ENCODE assay signal across 17 cellular contexts in the genomic region with DNA sequence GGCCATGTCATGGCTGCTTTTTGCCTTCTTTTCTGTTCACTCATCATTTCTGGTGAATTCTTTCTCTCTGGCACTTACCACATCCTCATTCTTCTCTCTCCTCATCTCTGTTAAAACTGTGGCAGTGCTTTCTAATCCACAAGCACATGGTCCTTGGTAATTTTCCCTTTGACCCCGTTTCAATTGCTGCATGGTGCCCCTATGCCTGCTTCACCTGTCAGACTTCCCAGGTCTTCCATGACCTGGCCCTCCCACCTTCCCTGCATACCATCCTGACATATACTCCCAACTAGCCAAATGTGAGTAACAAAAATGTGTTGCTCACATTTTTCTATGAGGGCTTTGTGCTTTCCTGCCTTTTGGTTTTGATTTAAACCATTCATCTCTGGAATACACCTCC.
A peak's percentile ranks its signal among the peaks of the same experiment; 100 is the strongest.
DNase-seq lines count a peak whose midpoint lies in the region; ATAC-seq and TF ChIP-seq lines count a peak whose summit lies in the region.
"Had no signal": no experiment of that assay in that cellular context is flagged by ENCODE, and none has a peak within 500 bp of the region (broad histone marks: within the 10 kb centered on the region; RNA-seq: fewer than 3 reads in every experiment).

No MANE protein-coding gene starts in this region.

- no peak overlapping the region for H2BK120ac ChIP-seq in trophoblast cell (ENCODE audit: insufficient read depth, low read length, poor library complexity)

- H4K12ac ChIP-seq in trophoblast cell (ENCODE audit: low read depth, low read length), result no peak overlapping the region

- H3K18ac ChIP-seq in trophoblast cell (ENCODE audit: low read length), result no peak overlapping the region

- no peak for DNase-seq in activated CD8-positive, alpha-beta memory T cell treated with anti-CD3 and anti-CD28 coated beads, Interleukin-2, amount 10 ng/mL, durations not matched to agents 7 days and 5 days
- no peak for DNase-seq in activated CD8-positive, alpha-beta memory T cell treated with anti-CD3 and anti-CD28 coated beads for 24 hours
- DNase-seq in SW480 (ENCODE audit: low spot score) (peak; percentile 26), trophoblast cell (peak; percentile 89 to 96), OCI-M1 (lab: John Stamatoyannopoulos, UW) (no peak), ureter (ENCODE audit: low spot score) (no peak), NCI-H1105 treated with DMSO at 0.1 percent for 48 hours (lab: John Stamatoyannopoulos, UW) (no peak), endothelial cell (ENCODE audit: low spot score) (no peak)
- DNase-seq: AML-193; CD4-positive, CD25-positive, alpha-beta regulatory T cell; DMS53; GF-D8; HCEC 1CT; HFFc6 had no signal

- H3K4me3 ChIP-seq in trophoblast cell (ENCODE audit: low read depth, low read length), result no peak overlapping the region
- H3K4me3 ChIP-seq: BLaER1 had no signal

- H3K14ac ChIP-seq in trophoblast cell (ENCODE audit: low read length), result no peak overlapping the region

- no peaks in the 10 kb centered on the region for H3K4me1 Mint-ChIP-seq in activated CD8-positive, alpha-beta memory T cell treated with anti-CD3 and anti-CD28 coated beads, Interleukin-2, amount 10 ng/mL, durations not matched to agents 7 days and 5 days
- H3K4me1 Mint-ChIP-seq in endothelial cell (ENCODE audit: unreplicated experiment), result no peaks in the 10 kb centered on the region
- H3K4me1 Mint-ChIP-seq: CD4-positive, CD25-positive, alpha-beta regulatory T cell had no signal

- no peak overlapping the region for H3K9ac ChIP-seq in trophoblast cell (ENCODE audit: low read length)
- H3K9ac ChIP-seq: BLaER1 had no signal

- H4K8ac ChIP-seq in trophoblast cell (ENCODE audit: low read depth, low read length), result no peak overlapping the region

- peaks cover 2% of the 10 kb centered on the region for H3K9me3 ChIP-seq in trophoblast cell (ENCODE audit: insufficient read depth, low read depth, low read length)
- H3K9me3 ChIP-seq: BLaER1 had no signal

- no peaks in the 10 kb centered on the region for H3K9me3 Mint-ChIP-seq in activated CD8-positive, alpha-beta memory T cell treated with anti-CD3 and anti-CD28 coated beads, Interleukin-2, amount 10 ng/mL, durations not matched to agents 7 days and 5 days (ENCODE audit: low read depth)
- H3K9me3 Mint-ChIP-seq in endothelial cell (ENCODE audit: unreplicated experiment), result no peaks in the 10 kb centered on the region
- H3K9me3 Mint-ChIP-seq: HFFc6 had no signal

- CTCF ChIA-PET in activated CD8-positive, alpha-beta memory T cell treated with anti-CD3 and anti-CD28 coated beads, Interleukin-2, amount 10 ng/mL, durations not matched to agents 7 days and 5 days (lab: Charles Lee), result no interaction called here

- H3K36me3 ChIP-seq in trophoblast cell (ENCODE audit: control insufficient read depth in 1 of 2, insufficient read depth in 2 of 2, low read length in 2 of 2), result no peaks in the 10 kb centered on the region
- H3K36me3 ChIP-seq: BLaER1 had no signal

- H3K27ac Mint-ChIP-seq in activated CD8-positive, alpha-beta memory T cell treated with anti-CD3 and anti-CD28 coated beads, Interleukin-2, amount 10 ng/mL, durations not matched to agents 7 days and 5 days, result peak overlapping the region; percentile 1
- H3K27ac Mint-ChIP-seq in endothelial cell (ENCODE audit: unreplicated experiment), result no peak overlapping the region
- H3K27ac Mint-ChIP-seq: CD4-positive, CD25-positive, alpha-beta regulatory T cell; HFFc6 had no signal

- H2AFZ ChIP-seq in trophoblast cell (ENCODE audit: insufficient read depth, low read length, poor library complexity), result no peak overlapping the region

- H2BK5ac ChIP-seq in trophoblast cell (ENCODE audit: low read depth, low read length, poor library complexity), result no peak overlapping the region

- H3K79me2 ChIP-seq in trophoblast cell (ENCODE audit: control insufficient read depth, insufficient read depth, low read length, poor library complexity), result no peaks in the 10 kb centered on the region

- no peaks in the 10 kb centered on the region for H3K36me3 Mint-ChIP-seq in activated CD8-positive, alpha-beta memory T cell treated with anti-CD3 and anti-CD28 coated beads, Interleukin-2, amount 10 ng/mL, durations not matched to agents 7 days and 5 days
- H3K36me3 Mint-ChIP-seq in endothelial cell (ENCODE audit: low read depth, unreplicated experiment), result no peaks in the 10 kb centered on the region
- H3K36me3 Mint-ChIP-seq: CD4-positive, CD25-positive, alpha-beta regulatory T cell had no signal

- no peak overlapping the region for H3K4ac ChIP-seq in trophoblast cell (ENCODE audit: low read depth, low read length)

- no peaks in the 10 kb centered on the region for H3K27me3 Mint-ChIP-seq in activated CD8-positive, alpha-beta memory T cell treated with anti-CD3 and anti-CD28 coated beads, Interleukin-2, amount 10 ng/mL, durations not matched to agents 7 days and 5 days
- no peaks in the 10 kb centered on the region for H3K27me3 Mint-ChIP-seq in endothelial cell (ENCODE audit: unreplicated experiment)

- no peak for ATAC-seq in activated CD8-positive, alpha-beta memory T cell treated with anti-CD3 and anti-CD28 coated beads, Interleukin-2, amount 10 ng/mL, durations not matched to agents 7 days and 5 days
- ATAC-seq: HepG2 had no signal

- H3K23ac ChIP-seq in trophoblast cell (ENCODE audit: low read length), result no peak overlapping the region

- H3K79me1 ChIP-seq in trophoblast cell (ENCODE audit: low read length), result no peaks in the 10 kb centered on the region

- WGBS in trophoblast cell (ENCODE audit: extremely low coverage, insufficient coverage, insufficient read length), result no CpG with 5 or more reads among the region's 1 CpG

- TF ChIP-seq CTCF in endothelial cell (IDR thresholded peaks at IDR 0.05; ENCODE audit: unreplicated experiment), result no peak

- H2BK12ac ChIP-seq in trophoblast cell (ENCODE audit: low read length), result no peak overlapping the region

- no peak overlapping the region for H2AK5ac ChIP-seq in trophoblast cell (ENCODE audit: low read length)

- no peak overlapping the region for H3K4me2 ChIP-seq in trophoblast cell (ENCODE audit: low read length)
- H3K4me2 ChIP-seq: BLaER1 had no signal

- H3K27ac ChIP-seq in trophoblast cell (ENCODE audit: low read depth, low read length), result no peak overlapping the region
- H3K27ac ChIP-seq: 22Rv1, BLaER1 had no signal

- no peak overlapping the region for H3K4me3 Mint-ChIP-seq in activated CD8-positive, alpha-beta memory T cell treated with anti-CD3 and anti-CD28 coated beads, Interleukin-2, amount 10 ng/mL, durations not matched to agents 7 days and 5 days
- no peak overlapping the region for H3K4me3 Mint-ChIP-seq in endothelial cell (ENCODE audit: unreplicated experiment)
- H3K4me3 Mint-ChIP-seq: CD4-positive, CD25-positive, alpha-beta regulatory T cell; HFFc6 had no signal

- H3K4me1 ChIP-seq in trophoblast cell (ENCODE audit: control insufficient read depth in 1 of 2, insufficient read depth in 2 of 2, low read length in 2 of 2), result no peaks in the 10 kb centered on the region

- H3K27me3 ChIP-seq in trophoblast cell (ENCODE audit: insufficient read depth, low read length), result no peaks in the 10 kb centered on the region
- H3K27me3 ChIP-seq: BLaER1 had no signal

- no peak overlapping the region for H4K91ac ChIP-seq in trophoblast cell (ENCODE audit: low read depth, low read length)

Comparison
In these comparisons a context has a peak if more than half of its experiments do, and no peak if none do; other contexts are left out.
1. DNase-seq: peak in SW480 (single experiment) and trophoblast cell (2 of 2); none in activated CD8-positive, alpha-beta memory T cell treated with anti-CD3 and anti-CD28 coated beads, Interleukin-2, amount 10 ng/mL, durations not matched to agents 7 days and 5 days (single experiment), activated CD8-positive, alpha-beta memory T cell treated with anti-CD3 and anti-CD28 coated beads for 24 hours (single experiment), OCI-M1 (single experiment), ureter (single experiment), NCI-H1105 treated with DMSO at 0.1 percent for 48 hours (single experiment) and endothelial cell (single experiment).